ENCODE assay signal across 8 cellular contexts in the genomic region with DNA sequence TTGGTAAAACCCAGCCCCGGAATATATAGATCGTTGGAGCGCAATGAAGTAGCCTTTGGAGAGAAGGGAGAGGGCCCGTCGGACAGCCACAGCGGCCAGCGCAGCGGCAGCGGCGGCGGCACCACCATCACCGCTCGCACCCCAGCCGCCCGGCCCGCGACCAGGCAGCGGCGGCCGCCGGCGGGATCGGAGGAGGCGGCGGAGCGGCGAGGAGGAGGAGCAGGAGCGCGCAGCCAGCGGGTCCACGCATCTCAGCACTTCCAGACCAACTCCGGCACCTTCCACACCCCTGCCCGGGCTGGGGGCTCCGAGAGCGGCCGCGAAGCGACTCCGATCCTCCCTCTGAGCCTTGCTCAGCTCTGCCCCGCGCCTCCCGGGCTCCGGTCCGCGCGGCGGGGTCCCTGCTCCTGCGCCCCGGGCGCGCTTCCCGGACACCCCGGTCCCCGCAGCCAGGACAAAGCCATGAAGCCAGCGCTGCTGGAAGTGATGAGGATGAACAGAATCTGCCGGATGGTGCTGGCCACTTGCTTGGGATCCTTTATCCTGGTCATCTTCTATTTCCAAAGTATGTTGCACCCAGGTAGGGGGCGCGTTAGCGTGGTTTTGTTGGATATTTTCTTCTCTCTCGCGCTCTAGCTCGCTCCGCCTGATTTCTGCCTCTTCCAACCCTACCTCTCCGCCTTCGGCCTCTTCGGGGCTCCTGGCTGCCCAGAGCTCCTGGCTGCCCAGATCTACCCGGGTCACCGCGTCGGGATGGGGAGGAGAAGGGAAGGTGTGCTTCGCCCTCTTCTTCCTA. TPM values are rescaled to one million over a fixed set of nuclear protein-coding genes. Genes with fewer than 3 reads are reported as not detected.
DNase-seq lines count a peak whose midpoint lies in the region; ATAC-seq and TF ChIP-seq lines count a peak whose summit lies in the region.

No MANE protein-coding gene starts in this region.

- DNase-seq in CD4-positive, alpha-beta T cell: peak; percentile 20 to 62 (median 46)
- DNase-seq in NCI-H69 (lab: John Stamatoyannopoulos, UW): peak; percentile 77
- DNase-seq in activated CD8-positive, alpha-beta T cell treated with anti-CD3 and anti-CD28 coated beads, Interleukin-2, amount 10 ng/mL, durations not matched to agents 7 days and 5 days: peak; percentile 71
- peak; percentile 51 for DNase-seq in endothelial cell (ENCODE audit: low spot score)
- peak in 5 of 6 experiments; percentile 22 to 79 (median 57) for DNase-seq in stimulated activated naive CD4-positive, alpha-beta T cell (lab: John Stamatoyannopoulos, UW)

- TF ChIP-seq CTCF in CD4-positive, alpha-beta T cell (IDR thresholded peaks at IDR 0.05): peak; percentile 58
- TF ChIP-seq CTCF in endothelial cell (IDR thresholded peaks at IDR 0.05; ENCODE audit: unreplicated experiment): no peak

- no peaks in the 10 kb centered on the region for H3K9me3 ChIP-seq in CD4-positive, alpha-beta T cell (ENCODE audit: control insufficient read depth, low read length)
- no peaks in the 10 kb centered on the region for H3K9me3 ChIP-seq in mesodermal cell (ENCODE audit: control insufficient read depth, low read length)

- peaks cover 48% of the 10 kb centered on the region for H3K4me1 Mint-ChIP-seq in CD4-positive, alpha-beta T cell (ENCODE audit: low read depth)
- H3K4me1 Mint-ChIP-seq in activated CD8-positive, alpha-beta T cell treated with anti-CD3 and anti-CD28 coated beads, Interleukin-2, amount 10 ng/mL, durations not matched to agents 7 days and 5 days (ENCODE audit: low read depth): peaks cover 45% of the 10 kb centered on the region
- peaks cover 9% of the 10 kb centered on the region for H3K4me1 Mint-ChIP-seq in endothelial cell (ENCODE audit: unreplicated experiment)

- peaks cover 16% of the 10 kb centered on the region for H3K4me1 ChIP-seq in mesodermal cell (ENCODE audit: control insufficient read depth, insufficient read depth, low read length, poor library complexity, severe bottlenecking)

- peak overlapping the region; percentile 86 for H3K27ac Mint-ChIP-seq in CD4-positive, alpha-beta T cell
- peak overlapping the region; percentile 96 for H3K27ac Mint-ChIP-seq in activated CD8-positive, alpha-beta T cell treated with anti-CD3 and anti-CD28 coated beads, Interleukin-2, amount 10 ng/mL, durations not matched to agents 7 days and 5 days
- no peak overlapping the region for H3K27ac Mint-ChIP-seq in endothelial cell (ENCODE audit: unreplicated experiment)

- CTCF ChIA-PET in CD4-positive, alpha-beta T cell (lab: Charles Lee): interaction anchor here (0.7 to 3.5 kb wide), 14 partner anchors 13 to 502 kb away, joined by 3 to 14 read pairs (median 4); no protein-coding TSS in a partner anchor
- CTCF ChIA-PET in activated CD8-positive, alpha-beta T cell treated with anti-CD3 and anti-CD28 coated beads, Interleukin-2, amount 10 ng/mL, durations not matched to agents 7 days and 5 days (lab: Charles Lee): interaction anchor here (0.9 to 6.2 kb wide), 22 partner anchors 10 to 502 kb away, joined by 3 to 43 read pairs (median 4); a partner anchor contains a TSS

- H3K4me3 Mint-ChIP-seq in CD4-positive, alpha-beta T cell: peak overlapping the region; percentile 99
- peak overlapping the region; percentile 99 for H3K4me3 Mint-ChIP-seq in activated CD8-positive, alpha-beta T cell treated with anti-CD3 and anti-CD28 coated beads, Interleukin-2, amount 10 ng/mL, durations not matched to agents 7 days and 5 days
- H3K4me3 Mint-ChIP-seq in endothelial cell (ENCODE audit: unreplicated experiment): peak overlapping the region; percentile 96

- no peaks in the 10 kb centered on the region for H3K36me3 ChIP-seq in mesodermal cell (ENCODE audit: control insufficient read depth, insufficient read depth, low read length)

- ATAC-seq in CD4-positive, alpha-beta T cell (ENCODE audit: poor library complexity): peak; percentile 37
- peak; percentile 29 for ATAC-seq in HG03354 (IDR thresholded peaks at IDR 0.05; ENCODE audit: poor library complexity, severe bottlenecking, unreplicated experiment)
- peak; percentile 41 for ATAC-seq in activated CD8-positive, alpha-beta T cell treated with anti-CD3 and anti-CD28 coated beads, Interleukin-2, amount 10 ng/mL, durations not matched to agents 7 days and 5 days

- H3K27me3 ChIP-seq in CD4-positive, alpha-beta T cell (ENCODE audit: control insufficient read depth, insufficient read depth, low read length): no peaks in the 10 kb centered on the region

- H3K36me3 Mint-ChIP-seq in CD4-positive, alpha-beta T cell (ENCODE audit: low read depth): peaks cover 41% of the 10 kb centered on the region
- H3K36me3 Mint-ChIP-seq in activated CD8-positive, alpha-beta T cell treated with anti-CD3 and anti-CD28 coated beads, Interleukin-2, amount 10 ng/mL, durations not matched to agents 7 days and 5 days (ENCODE audit: low read depth): peaks cover 30% of the 10 kb centered on the region
- H3K36me3 Mint-ChIP-seq in endothelial cell (ENCODE audit: low read depth, unreplicated experiment): peaks cover 3% of the 10 kb centered on the region

- WGBS in mesodermal cell (ENCODE audit: insufficient coverage in 2 of 2), 2 experiments: 0% methylated on average over 44 to 45 of the region's 71 CpGs

- peak overlapping the region; percentile 78 for H3K27ac ChIP-seq in CD4-positive, alpha-beta T cell (ENCODE audit: low read depth, low read length)
- peak overlapping the region; percentile 78 for H3K27ac ChIP-seq in mesodermal cell (ENCODE audit: low read depth, low read length, severe bottlenecking)

- intact Hi-C loops in CD4-positive, alpha-beta T cell (cut with DNase I, micrococcal nuclease): loop anchor here (2.0 to 10.0 kb wide), 8 partner anchors 112 to 498 kb away; a partner anchor contains a TSS

- peak overlapping the region; percentile 66 for H3K4me3 ChIP-seq in mesodermal cell (ENCODE audit: extremely low read depth, insufficient read depth, low read length, poor library complexity, severe bottlenecking)

- POLR2A ChIA-PET in CD4-positive, alpha-beta T cell (lab: Charles Lee): interaction anchor here (0.6 to 6.2 kb wide), 15 partner anchors 9 to 962 kb away, joined by 3 to 56 read pairs (median 8); no protein-coding TSS in a partner anchor
- POLR2A ChIA-PET in activated CD8-positive, alpha-beta T cell treated with anti-CD3 and anti-CD28 coated beads, Interleukin-2, amount 10 ng/mL, durations not matched to agents 7 days and 5 days (lab: Charles Lee): interaction anchor here (0.7 to 6.3 kb wide), 14 partner anchors 11 to 263 kb away, joined by 3 to 68 read pairs (median 4); no protein-coding TSS in a partner anchor

- no peaks in the 10 kb centered on the region for H3K27me3 Mint-ChIP-seq in CD4-positive, alpha-beta T cell
- peaks cover 2% of the 10 kb centered on the region for H3K27me3 Mint-ChIP-seq in activated CD8-positive, alpha-beta T cell treated with anti-CD3 and anti-CD28 coated beads, Interleukin-2, amount 10 ng/mL, durations not matched to agents 7 days and 5 days (ENCODE audit: low read depth)
- H3K27me3 Mint-ChIP-seq in endothelial cell (ENCODE audit: unreplicated experiment): peaks cover 4% of the 10 kb centered on the region

- peak; percentile 83 for TF ChIP-seq POLR2A in GM19193 (IDR thresholded peaks at IDR 0.05; ENCODE audit: extremely low read depth, insufficient read depth, insufficient read length)

- H3K9me3 Mint-ChIP-seq in CD4-positive, alpha-beta T cell: no peaks in the 10 kb centered on the region
- no peaks in the 10 kb centered on the region for H3K9me3 Mint-ChIP-seq in activated CD8-positive, alpha-beta T cell treated with anti-CD3 and anti-CD28 coated beads, Interleukin-2, amount 10 ng/mL, durations not matched to agents 7 days and 5 days (ENCODE audit: insufficient read depth)
- no peaks in the 10 kb centered on the region for H3K9me3 Mint-ChIP-seq in endothelial cell (ENCODE audit: unreplicated experiment)

RNA-seq across cellular contexts. Expression of a gene that starts 0.4 kb away (rescaled TPM):
- 10 to 100 TPM; 53.4 to 53.6 TPM for total RNA-seq in CD4-positive, alpha-beta T cell
- total RNA-seq in activated CD8-positive, alpha-beta T cell treated with anti-CD3 and anti-CD28 coated beads, Interleukin-2, amount 10 ng/mL, durations not matched to agents 7 days and 5 days: 10 to 100 TPM; 82.1 to 85.2 TPM
- 11.8 TPM for total RNA-seq in endothelial cell (ENCODE audit: unreplicated experiment)
- polyA plus RNA-seq in mesodermal cell (2013, experiment 1 of 2): 14.1 TPM
- 12.6 TPM for polyA plus RNA-seq in mesodermal cell (2013, experiment 2 of 2)

Comparison
In these comparisons a context has a peak if more than half of its experiments do, and no peak if none do; other contexts are left out.
1. Peak in every context shown above with its lines: DNase-seq, ATAC-seq, H3K4me3 ChIP-seq and H3K27ac ChIP-seq.